ENCODE assay signal across 27 cellular contexts in the genomic region with DNA sequence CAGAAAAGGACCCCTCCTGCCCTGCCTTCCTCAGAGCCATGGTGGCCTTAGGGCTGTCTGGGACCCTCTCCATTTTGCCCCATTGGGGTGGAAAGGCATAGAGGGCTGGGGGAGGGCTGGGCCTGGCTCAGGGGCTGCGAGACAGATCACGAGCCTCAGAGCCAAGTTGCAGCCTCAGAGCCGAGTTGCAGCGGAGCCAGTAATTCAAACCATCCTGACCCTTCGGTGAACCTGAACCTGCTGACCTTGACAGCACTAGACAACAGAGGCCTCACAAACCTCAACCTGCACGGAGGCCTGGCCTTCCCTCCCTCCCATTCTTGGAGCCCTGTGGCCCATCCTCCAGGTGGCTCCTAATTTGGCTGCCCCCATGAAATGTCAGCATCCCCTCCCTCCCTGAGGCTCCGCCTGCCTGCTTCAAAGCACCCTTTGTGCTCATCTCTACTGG. TPM values are rescaled to one million over a fixed set of nuclear protein-coding genes. Genes with fewer than 3 reads are reported as not detected.
DNase-seq lines count a peak whose midpoint lies in the region; ATAC-seq, FAIRE-seq and TF ChIP-seq lines count a peak whose summit lies in the region.
"Had no signal": no experiment of that assay in that cellular context is flagged by ENCODE, and none has a peak within 500 bp of the region (broad histone marks: within the 10 kb centered on the region; RNA-seq: fewer than 3 reads in every experiment).

No MANE protein-coding gene starts in this region.

- no peak overlapping the region for H2AK5ac ChIP-seq in H1 (ENCODE audit: low read depth, low read length)

- ATAC-seq in HepG2 = peak; percentile 76
- ATAC-seq in right lobe of liver = no peak
- no peak for ATAC-seq in GM21619 (IDR thresholded peaks at IDR 0.05; ENCODE audit: unreplicated experiment)
- ATAC-seq: CD8-positive, alpha-beta T cell had no signal

- no peak overlapping the region for H2BK12ac ChIP-seq in H1 (ENCODE audit: low read depth, low read length)

- no peaks in the 10 kb centered on the region for H3K79me1 ChIP-seq in H1 (ENCODE audit: low read depth, low read length)

- no peak overlapping the region for H4K91ac ChIP-seq in H1 (replicated peaks; ENCODE audit: insufficient read length, low read length)

- intact Hi-C loops in HepG2 (cut with micrococcal nuclease; ENCODE audit: unreplicated experiment) = no loop called here
- intact Hi-C loops in right lobe of liver (cut with DNase I) = no loop called here

- H3K27ac ChIP-seq in HepG2 (ENCODE audit: extremely low read length, insufficient read depth, low read length) = no peak overlapping the region
- no peak overlapping the region for H3K27ac ChIP-seq in right lobe of liver
- H3K27ac ChIP-seq in H1 (ENCODE audit: low read depth, low read length) = no peak overlapping the region
- H3K27ac ChIP-seq: 22Rv1, HL-60, RWPE1, SK-N-MC had no signal

- H3K27me3 ChIP-seq in HepG2 (ENCODE audit: control insufficient read depth in 1 of 2, insufficient read depth in 2 of 2, low read length in 2 of 2) (peaks cover 1 to 41% of the 10 kb centered on the region in 2 experiments; a peak in 3 of 5 replicates), right lobe of liver (no peaks in the 10 kb centered on the region), H1 (replicated peaks in 1 of 4; ENCODE audit: control insufficient read depth in 3 of 4, extremely low read depth in 1 of 4, insufficient read depth in 3 of 4, low read length in 3 of 4) (no peaks in the 10 kb centered on the region; a peak in 5 of 7 replicates)

- H3K36me3 ChIP-seq in HepG2 (replicated peaks in 1 of 2; ENCODE audit: control insufficient read depth in 1 of 2, insufficient read depth in 2 of 2, low read length in 2 of 2) (no peaks in the 10 kb centered on the region), right lobe of liver (no peaks in the 10 kb centered on the region), H1 (ENCODE audit: control insufficient read depth in 2 of 4, insufficient read depth in 4 of 4, low read length in 3 of 4) (no peaks in the 10 kb centered on the region)
- H3K36me3 ChIP-seq: HAP-1 had no signal

- no TSS peak for BruUV-seq in HepG2 (replicated peaks; lab: Mats Ljungman, UMichigan)

- peaks cover 10% of the 10 kb centered on the region for H3K27me3 Mint-ChIP-seq in nephron progenitor cell (ENCODE audit: low read depth, poor library complexity)

- CTCF ChIA-PET in HepG2 (lab: Yijun Ruan, JAX; ENCODE audit: low intra/inter-chr PET ratio, low total read pairs) = no interaction called here
- CTCF ChIA-PET in H1 (lab: Charles Lee; ENCODE audit: partially characterized antibody) = interaction anchor here (1.0 kb wide), 1 partner anchor 12 kb away, joined by 3 read pairs; no protein-coding TSS in a partner anchor

- H3K9me3 Mint-ChIP-seq in nephron progenitor cell = no peaks in the 10 kb centered on the region
- H3K9me3 Mint-ChIP-seq: CD8-positive, alpha-beta T cell had no signal

- TF ChIP-seq RAD21 in HepG2 (CRISPR knock-in tag; IDR thresholded peaks at IDR 0.05) (no peak), H1 (IDR thresholded peaks at IDR 0.05 in 1 of 2, conservative IDR thresholded peaks at IDR 0.05 in 1 of 2; ENCODE audit: low read depth in 2 of 2, low read length in 2 of 2) (no peak)

- no peak overlapping the region for H2BK5ac ChIP-seq in H1 (ENCODE audit: low read depth, low read length)

- H4K20me1 ChIP-seq in HepG2 (ENCODE audit: insufficient read depth, low read length) = no peaks in the 10 kb centered on the region
- no peaks in the 10 kb centered on the region for H4K20me1 ChIP-seq in H1 (replicated peaks in 1 of 2; ENCODE audit: control insufficient read depth in 1 of 2, insufficient read depth in 2 of 2, low read length in 2 of 2)

- peaks cover 88% of the 10 kb centered on the region for H3K4me1 Mint-ChIP-seq in nephron progenitor cell

- TF ChIP-seq POLR2A in HepG2 (IDR thresholded peaks at IDR 0.05; ENCODE audit: insufficient read depth in 1 of 2, low read depth in 2 of 2, low read length in 2 of 2) (no peak), right lobe of liver (IDR thresholded peaks at IDR 0.05) (no peak), H1 (IDR thresholded peaks at IDR 0.05; ENCODE audit: control extremely low read depth in 1 of 2, low read depth in 2 of 2, low read length in 2 of 2) (no peak)

- no CpG with 5 or more reads among the region's 7 CpGs for WGBS in HepG2 (ENCODE audit: low lambda C conversion rate)
- 68% methylated on average over 2 of the region's 7 CpGs for WGBS in right lobe of liver (ENCODE audit: insufficient coverage, low coverage, low lambda C conversion rate, missing lambda C conversion rate)
- 76% methylated on average over 4 of the region's 7 CpGs; no CpG with 5 or more reads in 1 of the 2 experiments for WGBS in H1 (ENCODE audit: extremely low coverage in 1 of 2, insufficient coverage in 1 of 2, insufficient read length in 1 of 2, insufficient replicate concordance in 2 of 2, low coverage in 1 of 2, low lambda C conversion rate in 2 of 2, missing lambda C conversion rate in 1 of 2), 2 experiments

- no peak overlapping the region for H2BK20ac ChIP-seq in H1 (ENCODE audit: low read length)

- no peak overlapping the region for H3K18ac ChIP-seq in H1 (ENCODE audit: extremely low read depth, low read length)

- no peak overlapping the region for H3K4ac ChIP-seq in H1 (replicated peaks; ENCODE audit: insufficient read length, low read depth, low read length)

- no peak overlapping the region for H2BK120ac ChIP-seq in H1 (replicated peaks; ENCODE audit: low read depth, low read length)

- no peak overlapping the region for H3K23ac ChIP-seq in H1 (ENCODE audit: insufficient read length)

- in situ Hi-C loops in HepG2 (cut with HindIII; ENCODE audit: extremely low pct_ligation_motif_present, low pct_unique_long_range_greater_than_20kb) = no loop called here

- H3K36me3 Mint-ChIP-seq in nephron progenitor cell (ENCODE audit: low read depth) = peaks cover 69% of the 10 kb centered on the region
- H3K36me3 Mint-ChIP-seq: CD8-positive, alpha-beta T cell had no signal

- H4K8ac ChIP-seq in H1 (ENCODE audit: extremely low read depth, insufficient read depth, low read length) = no peak overlapping the region

- FAIRE-seq in HepG2 (lab: Jason Lieb, UNC) (no peak), H1 (lab: Jason Lieb, UNC) (no peak), urothelium cell line (lab: Jason Lieb, UNC) (no peak)
- FAIRE-seq: GM19239 had no signal

- no peak overlapping the region for H2AFZ ChIP-seq in HepG2 (ENCODE audit: low read length)
- no peak overlapping the region for H2AFZ ChIP-seq in H1 (ENCODE audit: low read length)

- H3K9me3 ChIP-seq in HepG2 (ENCODE audit: low read length) (no peaks in the 10 kb centered on the region), right lobe of liver (no peaks in the 10 kb centered on the region), H1 (ENCODE audit: insufficient read depth in 2 of 2, low read depth in 1 of 2, low read length in 1 of 2) (no peaks in the 10 kb centered on the region)
- H3K9me3 ChIP-seq: HAP-1 had no signal

- H4K5ac ChIP-seq in H1 (ENCODE audit: insufficient read length, low read depth, low read length) = no peak overlapping the region

- H2BK15ac ChIP-seq in H1 (ENCODE audit: low read length) = no peak overlapping the region

- H3K23me2 ChIP-seq in H1 (ENCODE audit: low read depth, low read length) = no peaks in the 10 kb centered on the region

- TF ChIP-seq CTCF in HepG2 (CRISPR knock-in tag; IDR thresholded peaks at IDR 0.05) (no peak), right lobe of liver (IDR thresholded peaks at IDR 0.05) (no peak), H1 (IDR thresholded peaks at IDR 0.05; ENCODE audit: control extremely low read depth in 1 of 3, insufficient read depth in 1 of 3, low read depth in 1 of 3, low read length in 3 of 3) (no peak), nephron progenitor cell (IDR thresholded peaks at IDR 0.05) (no peak)

- no peak overlapping the region for H3K4me3 Mint-ChIP-seq in nephron progenitor cell
- H3K4me3 Mint-ChIP-seq: CD8-positive, alpha-beta T cell had no signal

- no peak overlapping the region for H3K4me3 ChIP-seq in HepG2 (replicated peaks in 1 of 3; ENCODE audit: insufficient read depth in 1 of 3, low read depth in 2 of 3, low read length in 3 of 3)
- no peak overlapping the region for H3K4me3 ChIP-seq in right lobe of liver
- no peak overlapping the region for H3K4me3 ChIP-seq in H1 (ENCODE audit: extremely low read depth in 1 of 4, insufficient read depth in 2 of 4, low read depth in 3 of 4, low read length in 4 of 4)
- H3K4me3 ChIP-seq: HAP-1, SK-N-MC had no signal

- TF ChIP-seq EP300 in HepG2 (IDR thresholded peaks at IDR 0.05; ENCODE audit: low read depth in 2 of 2, low read length in 2 of 2) = no peak
- TF ChIP-seq EP300 in HepG2 (CRISPR knock-in tag; IDR thresholded peaks at IDR 0.05; ENCODE audit: borderline replicate concordance) = no peak
- no peak for TF ChIP-seq EP300 in H1 (IDR thresholded peaks at IDR 0.05; ENCODE audit: borderline replicate concordance in 1 of 2, low read depth in 2 of 2, low read length in 2 of 2)

- no peak overlapping the region for H3K14ac ChIP-seq in H1 (ENCODE audit: insufficient read length)

- H3K4me2 ChIP-seq in HepG2 (ENCODE audit: low read depth, low read length) (no peak overlapping the region), H1 (ENCODE audit: insufficient read depth in 1 of 2, low read depth in 2 of 2, low read length in 2 of 2) (no peak overlapping the region)

- H3K9ac ChIP-seq in HepG2 (ENCODE audit: insufficient read depth, low read depth, low read length) = no peak overlapping the region
- no peak overlapping the region for H3K9ac ChIP-seq in H1 (replicated peaks in 1 of 4; ENCODE audit: extremely low read depth in 1 of 4, low read depth in 3 of 4, low read length in 3 of 4)

- no peak overlapping the region for H3K56ac ChIP-seq in H1 (replicated peaks; ENCODE audit: insufficient read length, low read depth, low read length)

- DNase-seq in HepG2 (ENCODE audit: low spot score) (peak; percentile 31), right lobe of liver (no peak), H1 (ENCODE audit: low read depth in 1 of 2, low spot score in 2 of 2) (no peak), nephron progenitor cell (peak; percentile 55), urothelium cell line (ENCODE audit: low spot score) (no peak), NCI-H2196 (lab: John Stamatoyannopoulos, UW; ENCODE audit: unreplicated experiment) (no peak)
- no peak for DNase-seq in activated naive CD4-positive, alpha-beta T cell treated with Interleukin-2 at 50 U/mL for 16 hours
- DNase-seq: C1 segment of cervical spinal cord; CD8-positive, alpha-beta T cell; GF-D8; KG1; NCI-H1092; NCI-H1436; NCI-H187 treated with DMSO at 0.1 percent for 48 hours; NCI-H2107; NCI-H774; NK-92 treated with Interleukin-12 subunit alpha and Interleukin-12 subunit beta, amount 100 ng/mL, for 24 hours; SHP77 treated with DMSO at 0.1 percent for 48 hours had no signal

- H3K79me2 ChIP-seq in HepG2 (ENCODE audit: insufficient read depth, low read length) (no peaks in the 10 kb centered on the region), H1 (ENCODE audit: control insufficient read depth in 1 of 2, insufficient read depth in 2 of 2, low read length in 2 of 2) (no peaks in the 10 kb centered on the region)

- POLR2A ChIA-PET in HepG2 (lab: Yijun Ruan, JAX) = no interaction called here
- POLR2A ChIA-PET in H1 (lab: Charles Lee; ENCODE audit: partially characterized antibody) = no interaction called here

- H3K4me1 ChIP-seq in HepG2 (ENCODE audit: insufficient read depth, low read length) = peaks cover 15% of the 10 kb centered on the region
- no peaks in the 10 kb centered on the region for H3K4me1 ChIP-seq in right lobe of liver
- H3K4me1 ChIP-seq in H1 (replicated peaks in 1 of 4; ENCODE audit: control insufficient read depth in 3 of 4, insufficient read depth in 4 of 4, low read length in 3 of 4) = peaks cover 5 to 27% (median 15%) of the 10 kb centered on the region in 4 experiments
- H3K4me1 ChIP-seq: HAP-1 had no signal

- H3K27ac Mint-ChIP-seq in nephron progenitor cell = peak overlapping the region; percentile 50
- H3K27ac Mint-ChIP-seq: CD8-positive, alpha-beta T cell had no signal

RNA-seq across cellular contexts. Expression of gene PAX2, which starts 45.4 kb away (rescaled TPM):
- total RNA-seq in HepG2 (2016; rRNA removed; fragmentation: Illumina TruSeq; extraction: Trizol) = not detected in 2 replicates
- not detected in 2 replicates for total RNA-seq in HepG2 (2016; cell fraction: cytosol; rRNA removed; fragmentation: Illumina TruSeq; extraction: Trizol; ENCODE audit: low read depth)
- not detected in 2 replicates for total RNA-seq in HepG2 (2016; cell fraction: insoluble cytoplasmic fraction; rRNA removed; fragmentation: Illumina TruSeq; extraction: Trizol)
- total RNA-seq in HepG2 (2016; cell fraction: membrane; rRNA removed; fragmentation: Illumina TruSeq; extraction: Trizol) = not detected in 2 replicates
- total RNA-seq in HepG2 (2016; cell fraction: nucleus; rRNA removed; fragmentation: Illumina TruSeq; extraction: Trizol) = not detected in 2 replicates
- not detected in 2 replicates for polyA plus RNA-seq in HepG2 (2011; rRNA removed)
- polyA plus RNA-seq in HepG2 (2011; cell fraction: cytosol; rRNA removed) = not detected in 2 replicates
- polyA plus RNA-seq in HepG2 (2011; cell fraction: nucleus; rRNA removed) = not detected in 2 replicates
- polyA plus RNA-seq in HepG2 (2012) = not detected in 2 replicates
- polyA plus RNA-seq in HepG2 (2016; cell fraction: cytosol; fragmentation: Illumina TruSeq; extraction: Trizol; ENCODE audit: low read depth) = not detected in 2 replicates
- not detected in 2 replicates for polyA plus RNA-seq in HepG2 (2016; cell fraction: insoluble cytoplasmic fraction; fragmentation: Illumina TruSeq; extraction: Trizol; ENCODE audit: low read depth)
- polyA plus RNA-seq in HepG2 (2016; cell fraction: membrane; fragmentation: Illumina TruSeq; extraction: Trizol; ENCODE audit: low read depth) = not detected in 2 replicates
- polyA plus RNA-seq in HepG2 (2016; cell fraction: nucleus; fragmentation: Illumina TruSeq; extraction: Trizol; ENCODE audit: insufficient read depth, low read depth) = not detected in 2 replicates
- polyA minus RNA-seq in HepG2 (2011; rRNA and poly(A)+ RNA removed; ENCODE audit: low replicate concordance) = not detected in 2 replicates
- polyA minus RNA-seq in HepG2 (2011; cell fraction: cytosol; rRNA and poly(A)+ RNA removed) = not detected in 2 replicates
- polyA minus RNA-seq in HepG2 (2011; cell fraction: nucleus; rRNA and poly(A)+ RNA removed) = not detected in 2 replicates
- total RNA-seq in right lobe of liver = under 1 TPM in 1 of 6 experiments, not detected in 5; 0.24 TPM
- not detected in 2 replicates for total RNA-seq in H1 (2021; fragmentation: NEBNext Ultra II Directional; extraction: Animal tissue kit (Norgen Biotek cat#: 25700))
- 0.02 TPM in 1 of 2 replicates, not detected in the other for polyA plus RNA-seq in H1 (2011; rRNA removed)
- not detected for polyA plus RNA-seq in H1 (2011; cell fraction: cytosol; rRNA removed)
- polyA plus RNA-seq in H1 (2011; cell fraction: nucleus; rRNA removed) = not detected
- 0.05 TPM in 1 of 4 replicates, not detected in the others for polyA plus RNA-seq in H1 (2012, experiment 1 of 2)
- polyA plus RNA-seq in H1 (2012, experiment 2 of 2) = not detected
- polyA plus RNA-seq in H1 (2013, experiment 1 of 2) = not detected
- polyA plus RNA-seq in H1 (2013, experiment 2 of 2) = 0.06 TPM
- not detected in 2 replicates for polyA minus RNA-seq in H1 (2011; rRNA and poly(A)+ RNA removed)
- not detected for polyA minus RNA-seq in H1 (2011; cell fraction: cytosol; rRNA and poly(A)+ RNA removed)
- polyA minus RNA-seq in H1 (2011; cell fraction: nucleus; rRNA and poly(A)+ RNA removed) = not detected
- total RNA-seq: CD8-positive, alpha-beta T cell; HT-29; NCI-H460 had no signal

Comparison
In these comparisons a context has a peak if more than half of its experiments do, and no peak if none do; other contexts are left out.
1. DNase-seq: peak in HepG2 (single experiment) and nephron progenitor cell (single experiment); none in right lobe of liver (0 of 3), H1 (0 of 2), urothelium cell line (single experiment), activated naive CD4-positive, alpha-beta T cell treated with Interleukin-2 at 50 U/mL for 16 hours (single experiment) and NCI-H2196 (single experiment).
2. Of the 41 proteins assayed by ChIP-seq in both HepG2 and H1: peak only in HepG2: none; only in H1: none; in both: RXRA; in neither: 40.